9 cellular contexts compared by ENCODE assay signal in genomic region chr11:77347962-77348361, GRCh38. TPM values are rescaled to one million over a fixed set of nuclear protein-coding genes. Genes with fewer than 3 reads are reported as not detected.
"Had no signal": no experiment of that assay in that cellular context is flagged by ENCODE, and none has a peak within 500 bp of the region (broad histone marks: within the 10 kb centered on the region; RNA-seq: fewer than 3 reads in every experiment).

No MANE protein-coding gene starts in this region.

- H3K4me2 ChIP-seq: GM23338 had no signal

- H2AFZ ChIP-seq: GM23338 had no signal

- ATAC-seq: GM23338, K562 had no signal

- DNase-seq: H9, HCEC 1CT, KG1 had no signal

- FAIRE-seq: H1, H54, HTR-8/SVneo, K562 had no signal

- H3K4me3 ChIP-seq: GM23338, K562 had no signal

RNA-seq across cellular contexts. Expression of gene GDPD4, which starts 46.5 kb away (rescaled TPM):
- total RNA-seq: GM23338, H1, H9, HT-29 had no signal
- polyA plus RNA-seq: GM23338, H1, K562 had no signal
